In the genomic region with DNA sequence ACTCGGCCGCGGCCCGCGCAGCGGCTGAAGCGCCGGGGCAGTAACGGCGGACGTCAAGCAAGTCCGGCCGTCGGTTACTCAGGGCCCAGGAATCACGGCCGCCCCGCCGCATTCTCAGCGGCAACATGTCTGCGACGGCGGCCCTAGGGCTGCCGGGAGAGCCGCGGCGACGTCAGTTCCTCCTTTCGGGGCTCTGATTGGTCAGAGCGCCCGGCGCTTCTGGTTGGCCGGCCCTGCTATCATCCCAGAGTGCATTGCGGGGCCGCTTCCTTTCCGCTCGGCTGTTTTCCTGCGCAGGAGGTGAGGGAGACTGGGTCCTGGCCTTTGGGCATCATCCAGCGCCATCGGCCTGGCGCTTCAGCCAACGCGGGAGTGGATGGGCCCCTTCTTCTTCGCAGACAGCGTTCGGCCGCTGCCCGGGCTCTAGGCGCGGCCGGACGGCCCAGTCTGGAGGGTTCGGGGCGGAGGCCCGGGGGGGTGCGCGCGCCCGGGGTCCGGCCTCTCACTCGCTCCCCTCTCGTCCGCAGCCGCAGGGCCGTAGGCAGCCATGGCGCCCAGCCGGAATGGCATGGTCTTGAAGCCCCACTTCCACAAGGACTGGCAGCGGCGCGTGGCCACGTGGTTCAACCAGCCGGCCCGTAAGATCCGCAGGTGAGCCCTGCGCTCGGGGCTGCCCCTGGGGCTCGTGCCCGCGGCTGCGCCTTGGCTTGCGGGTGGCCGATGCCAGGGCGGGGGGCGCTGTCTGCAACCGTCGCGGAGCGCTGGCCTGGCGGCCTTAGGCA, we compare ENCODE assay signal across 8 cellular contexts.
DNase-seq lines count a peak whose midpoint lies in the region; ATAC-seq and TF ChIP-seq lines count a peak whose summit lies in the region.

Gene RPL13 (plus strand): TSS at position 270 of the 782 bp plus-strand sequence. CDS start 278 bp downstream, at position 548.

- ATAC-seq in GM19023 (IDR thresholded peaks at IDR 0.05; ENCODE audit: unreplicated experiment) (peak; percentile 87), HG03280 (IDR thresholded peaks at IDR 0.05; ENCODE audit: unreplicated experiment) (peak; percentile 89)
- ATAC-seq in activated CD4-positive, CD25-positive, alpha-beta regulatory T cell treated with anti-CD3 and anti-CD28 coated beads, Interleukin-2, amount 50 U/mL, for 24 hours: peak; percentile 90 to 91
- peak; percentile 91 for ATAC-seq in central memory CD8-positive, alpha-beta T cell (replicated peaks; ENCODE audit: extremely low read depth, poor library complexity, severe bottlenecking)

- H3K4me3 Mint-ChIP-seq in central memory CD8-positive, alpha-beta T cell: peak within 1 kb of the TSS; percentile 86

- no peaks in the 10 kb centered on the region for H3K9me3 Mint-ChIP-seq in central memory CD8-positive, alpha-beta T cell

- no peak for TF ChIP-seq CTCF in AG09309 (IDR thresholded peaks at IDR 0.05; ENCODE audit: control insufficient read depth, insufficient read depth, low read depth, low read length, missing control alignments)

- peaks cover 56% of the 10 kb centered on the region for H3K4me1 Mint-ChIP-seq in central memory CD8-positive, alpha-beta T cell

- H3K27ac Mint-ChIP-seq in central memory CD8-positive, alpha-beta T cell (ENCODE audit: low read depth): peak within 1 kb of the TSS; percentile 99

- H3K36me3 Mint-ChIP-seq in central memory CD8-positive, alpha-beta T cell (ENCODE audit: insufficient read depth): peaks cover 52% of the 10 kb centered on the region

- DNase-seq in AG09309 (ENCODE audit: low read depth) (peak; percentile 76), NCI-H446 treated with DMSO at 0.1 percent for 48 hours (lab: John Stamatoyannopoulos, UW) (peak; percentile 78), iris pigment epithelial cell (ENCODE audit: low read depth) (peak; percentile 97)
- DNase-seq in central memory CD8-positive, alpha-beta T cell (ENCODE audit: low spot score in 2 of 2): peak; percentile 82 to 88
- peak; percentile 82 to 87 for DNase-seq in stimulated activated CD4-positive, alpha-beta T cell treated with anti-CD3 and anti-CD28 coated beads, Interleukin-12 subunit alpha, Interleukin-12 subunit beta, amount 100 ng/mL, for 24 hours (ENCODE audit: low read depth in 2 of 2)

- H3K4me3 ChIP-seq in AG09309 (ENCODE audit: control insufficient read depth, low read depth, low read length): peak within 1 kb of the TSS; percentile 75

- no peaks in the 10 kb centered on the region for H3K27me3 Mint-ChIP-seq in central memory CD8-positive, alpha-beta T cell

Comparison
In these comparisons a context has a peak if more than half of its experiments do, and no peak if none do; other contexts are left out.
1. Peak in every context shown above with its lines: DNase-seq, ATAC-seq and H3K4me3 ChIP-seq.